In genomic region chr1:204858381-204858821, GRCh38 we compare ENCODE assay signal across 14 cellular contexts. TPM values are rescaled to one million over a fixed set of nuclear protein-coding genes. Genes with fewer than 3 reads are reported as not detected.
DNase-seq lines count a peak whose midpoint lies in the region; ATAC-seq, FAIRE-seq and TF ChIP-seq lines count a peak whose summit lies in the region.
"Had no signal": no experiment of that assay in that cellular context is flagged by ENCODE, and none has a peak within 500 bp of the region (broad histone marks: within the 10 kb centered on the region; RNA-seq: fewer than 3 reads in every experiment).

No MANE protein-coding gene starts in this region.

- no peak for ATAC-seq in HepG2
- ATAC-seq in right lobe of liver: no peak
- ATAC-seq in left lung: no peak
- ATAC-seq in HG02623 (IDR thresholded peaks at IDR 0.05; ENCODE audit: unreplicated experiment): no peak

- no peak for TF ChIP-seq EP300 in HepG2 (IDR thresholded peaks at IDR 0.05; ENCODE audit: low read depth in 2 of 2, low read length in 2 of 2)
- no peak for TF ChIP-seq EP300 in HepG2 (CRISPR knock-in tag; IDR thresholded peaks at IDR 0.05; ENCODE audit: borderline replicate concordance)

- H3K4me2 ChIP-seq in HepG2 (ENCODE audit: low read depth, low read length): no peak overlapping the region

- no peak overlapping the region for H3K9ac ChIP-seq in HepG2 (ENCODE audit: insufficient read depth, low read depth, low read length)

- H3K4me3 ChIP-seq in HepG2 (replicated peaks in 1 of 3; ENCODE audit: insufficient read depth in 1 of 3, low read depth in 2 of 3, low read length in 3 of 3) (no peak overlapping the region), right lobe of liver (no peak overlapping the region), fibroblast of mammary gland (ENCODE audit: control insufficient read depth, low read depth, low read length) (no peak overlapping the region), left lung (no peak overlapping the region), adrenal gland (no peak overlapping the region)
- H3K4me3 ChIP-seq: cardiac muscle cell, SK-N-MC had no signal

- intact Hi-C loops in HepG2 (cut with micrococcal nuclease; ENCODE audit: unreplicated experiment) (no loop called here), right lobe of liver (cut with DNase I) (no loop called here), left lung (cut with DNase I) (no loop called here), adrenal gland (cut with DNase I) (no loop called here)

- DNase-seq in HepG2 (ENCODE audit: low spot score) (no peak), right lobe of liver (no peak), NCI-H510A treated with DMSO at 0.1 percent for 48 hours (lab: John Stamatoyannopoulos, UW) (peak; percentile 30), fibroblast of mammary gland (ENCODE audit: low read depth) (peak; percentile 18), left lung (no peak), adrenal gland (no peak)
- DNase-seq in activated CD4-positive, alpha-beta T cell treated with anti-CD3 and anti-CD28 coated beads for 1 hour: no peak
- DNase-seq: activated naive CD4-positive, alpha-beta T cell treated with anti-CD3 and anti-CD28 coated beads, Interleukin-2, amount 10 ng/mL, durations not matched to agents 7 days and 5 days; DMS79 treated with DMSO at 0.1 percent for 48 hours; HFFc6 had no signal

- no peak overlapping the region for H3K27ac ChIP-seq in HepG2 (ENCODE audit: extremely low read length, insufficient read depth, low read length)
- no peak overlapping the region for H3K27ac ChIP-seq in right lobe of liver
- H3K27ac ChIP-seq in left lung: no peak overlapping the region
- H3K27ac ChIP-seq in adrenal gland: no peak overlapping the region
- H3K27ac ChIP-seq: cardiac muscle cell, SK-N-MC had no signal

- no peaks in the 10 kb centered on the region; the same call in 1 of the 2 replicates for H4K20me1 ChIP-seq in HepG2 (ENCODE audit: insufficient read depth, low read length)

- H2AFZ ChIP-seq in HepG2 (ENCODE audit: low read length): no peak overlapping the region

- no peak for TF ChIP-seq POLR2A in HepG2 (IDR thresholded peaks at IDR 0.05; ENCODE audit: insufficient read depth in 1 of 2, low read depth in 2 of 2, low read length in 2 of 2)
- TF ChIP-seq POLR2A in right lobe of liver (IDR thresholded peaks at IDR 0.05): no peak
- TF ChIP-seq POLR2A in adrenal gland (IDR thresholded peaks at IDR 0.05): no peak

- H3K27me3 ChIP-seq in HepG2 (ENCODE audit: control insufficient read depth in 1 of 2, insufficient read depth in 2 of 2, low read length in 2 of 2) (no peaks in the 10 kb centered on the region), right lobe of liver (no peaks in the 10 kb centered on the region), left lung (peaks cover 0 to 24% of the 10 kb centered on the region in 2 donors), adrenal gland (no peaks in the 10 kb centered on the region)
- H3K27me3 ChIP-seq: cardiac muscle cell had no signal

- CTCF ChIA-PET in HepG2 (lab: Yijun Ruan, JAX; ENCODE audit: low intra/inter-chr PET ratio, low total read pairs): no interaction called here

- TF ChIP-seq RAD21 in HepG2 (CRISPR knock-in tag; IDR thresholded peaks at IDR 0.05): no peak

- POLR2A ChIA-PET in HepG2 (lab: Yijun Ruan, JAX): no interaction called here

- H3K79me2 ChIP-seq in HepG2 (ENCODE audit: insufficient read depth, low read length): no peaks in the 10 kb centered on the region

- H3K36me3 ChIP-seq in HepG2 (replicated peaks in 1 of 2; ENCODE audit: control insufficient read depth in 1 of 2, insufficient read depth in 2 of 2, low read length in 2 of 2) (no peaks in the 10 kb centered on the region), right lobe of liver (no peaks in the 10 kb centered on the region), left lung (no peaks in the 10 kb centered on the region), adrenal gland (replicated peaks in 1 of 2) (no peaks in the 10 kb centered on the region)
- H3K36me3 ChIP-seq: cardiac muscle cell had no signal

- H3K9me3 ChIP-seq in HepG2 (ENCODE audit: low read length) (no peaks in the 10 kb centered on the region), right lobe of liver (no peaks in the 10 kb centered on the region), left lung (no peaks in the 10 kb centered on the region), adrenal gland (replicated peaks in 1 of 3) (no peaks in the 10 kb centered on the region)

- BruUV-seq in HepG2 (replicated peaks; lab: Mats Ljungman, UMichigan): no TSS peak

- in situ Hi-C loops in HepG2 (cut with HindIII; ENCODE audit: extremely low pct_ligation_motif_present, low pct_unique_long_range_greater_than_20kb): no loop called here

- H3K4me1 ChIP-seq in HepG2 (ENCODE audit: insufficient read depth, low read length) (no peaks in the 10 kb centered on the region), right lobe of liver (no peaks in the 10 kb centered on the region), left lung (no peaks in the 10 kb centered on the region), adrenal gland (replicated peaks in 1 of 2) (peaks cover 0 to 10% of the 10 kb centered on the region in 2 donors)

- no peak for FAIRE-seq in HepG2 (lab: Jason Lieb, UNC)

- TF ChIP-seq CTCF in HepG2 (CRISPR knock-in tag; IDR thresholded peaks at IDR 0.05) (no peak), right lobe of liver (IDR thresholded peaks at IDR 0.05) (no peak), fibroblast of mammary gland (conservative IDR thresholded peaks at IDR 0.05; ENCODE audit: control insufficient read depth, insufficient read depth, low read depth, low read length) (no peak), left lung (IDR thresholded peaks at IDR 0.05) (no peak), adrenal gland (IDR thresholded peaks at IDR 0.05) (no peak)

- WGBS in HepG2 (ENCODE audit: low lambda C conversion rate): 16% methylated on average over 9 of the region's 9 CpGs
- WGBS in right lobe of liver (ENCODE audit: insufficient coverage, low coverage, low lambda C conversion rate, missing lambda C conversion rate): 57% methylated on average over 8 of the region's 9 CpGs
- 71 to 77% (median 73%) methylated on average over 9 of the region's 9 CpGs for WGBS in adrenal gland, 4 donors

TF ChIP-seq in HepG2, 621 proteins besides CTCF, POLR2A, EP300 and RAD21:
- TF ChIP-seq RFX1 (IDR thresholded peaks at IDR 0.05) (peak; percentile 25; the same call in 1 of the 2 replicates), ATRX (CRISPR knock-in tag; IDR thresholded peaks at IDR 0.05; ENCODE audit: borderline replicate concordance) (no peak)

RNA-seq across cellular contexts. Expression of gene NFASC, which starts 12.3 kb away (rescaled TPM):
- total RNA-seq in HepG2 (2016; rRNA removed; fragmentation: Illumina TruSeq; extraction: Trizol) (not detected in 2 replicates), right lobe of liver (1 to 10 TPM; 3.2 to 7.8 (median 5.6) TPM), left lung (10 to 100 TPM in 1 of 2 donors, 1 to 10 TPM in 1; 6.6 to 11.5 TPM), adrenal gland (10 to 100 TPM; 31.2 to 76.7 (median 49.5) TPM)
- total RNA-seq in HepG2 (2016; cell fraction: cytosol; rRNA removed; fragmentation: Illumina TruSeq; extraction: Trizol; ENCODE audit: low read depth): not detected in 2 replicates
- not detected in 2 replicates for total RNA-seq in HepG2 (2016; cell fraction: insoluble cytoplasmic fraction; rRNA removed; fragmentation: Illumina TruSeq; extraction: Trizol)
- not detected in 2 replicates for total RNA-seq in HepG2 (2016; cell fraction: membrane; rRNA removed; fragmentation: Illumina TruSeq; extraction: Trizol)
- not detected in 2 replicates for total RNA-seq in HepG2 (2016; cell fraction: nucleus; rRNA removed; fragmentation: Illumina TruSeq; extraction: Trizol)
- polyA plus RNA-seq in HepG2 (2011; rRNA removed) (not detected in 2 replicates), adrenal gland (10 to 100 TPM; 15.0 to 56.2 (median 24.6) TPM)
- 0.03 TPM in 1 of 2 replicates, not detected in the other for polyA plus RNA-seq in HepG2 (2011; cell fraction: cytosol; rRNA removed)
- not detected in 2 replicates for polyA plus RNA-seq in HepG2 (2011; cell fraction: nucleus; rRNA removed)
- 0.04 TPM in 2 replicates for polyA plus RNA-seq in HepG2 (2012)
- not detected in 2 replicates for polyA plus RNA-seq in HepG2 (2016; cell fraction: cytosol; fragmentation: Illumina TruSeq; extraction: Trizol; ENCODE audit: low read depth)
- not detected in 2 replicates for polyA plus RNA-seq in HepG2 (2016; cell fraction: insoluble cytoplasmic fraction; fragmentation: Illumina TruSeq; extraction: Trizol; ENCODE audit: low read depth)
- not detected in 2 replicates for polyA plus RNA-seq in HepG2 (2016; cell fraction: membrane; fragmentation: Illumina TruSeq; extraction: Trizol; ENCODE audit: low read depth)
- polyA plus RNA-seq in HepG2 (2016; cell fraction: nucleus; fragmentation: Illumina TruSeq; extraction: Trizol; ENCODE audit: insufficient read depth, low read depth): not detected in 2 replicates
- not detected in 2 replicates for polyA minus RNA-seq in HepG2 (2011; rRNA and poly(A)+ RNA removed; ENCODE audit: low replicate concordance)
- not detected in 2 replicates for polyA minus RNA-seq in HepG2 (2011; cell fraction: cytosol; rRNA and poly(A)+ RNA removed)
- under 0.01 TPM in 1 of 2 replicates, not detected in the other for polyA minus RNA-seq in HepG2 (2011; cell fraction: nucleus; rRNA and poly(A)+ RNA removed)
- total RNA-seq: pulmonary artery endothelial cell had no signal
- polyA plus RNA-seq: cardiac muscle cell had no signal

Comparison
In these comparisons a context has a peak if more than half of its experiments do, and no peak if none do; other contexts are left out.
1. DNase-seq: peak in NCI-H510A treated with DMSO at 0.1 percent for 48 hours (single experiment) and fibroblast of mammary gland (single experiment); none in HepG2 (single experiment), right lobe of liver (0 of 3), left lung (0 of 2), activated CD4-positive, alpha-beta T cell treated with anti-CD3 and anti-CD28 coated beads for 1 hour (single experiment) and adrenal gland (0 of 7).